Comparison of ENCODE assay signal across 9 cellular contexts in genomic region chr7:118352854-118353453, GRCh38.
DNase-seq lines count a peak whose midpoint lies in the region; ATAC-seq, FAIRE-seq and TF ChIP-seq lines count a peak whose summit lies in the region.
"Had no signal": no experiment of that assay in that cellular context is flagged by ENCODE, and none has a peak within 500 bp of the region (broad histone marks: within the 10 kb centered on the region; RNA-seq: fewer than 3 reads in every experiment).

No MANE protein-coding gene starts in this region.

- H3K27ac ChIP-seq in 22Rv1 (no peak overlapping the region), colonic mucosa (no peak overlapping the region), aorta (ENCODE audit: low read depth in 1 of 2, low read length in 2 of 2) (no peak overlapping the region)

- 69 to 70% methylated on average over 3 of the region's 3 CpGs for WGBS in aorta, 2 donors

- H3K9me3 ChIP-seq in colonic mucosa (no peaks in the 10 kb centered on the region), aorta (ENCODE audit: control insufficient read depth, low read length) (no peaks in the 10 kb centered on the region)

- H3K9ac ChIP-seq in colonic mucosa (ENCODE audit: low read depth in 2 of 2, low read length in 2 of 2), result no peak overlapping the region

- H3K36me3 ChIP-seq in colonic mucosa, result no peaks in the 10 kb centered on the region
- H3K36me3 ChIP-seq in aorta (ENCODE audit: control insufficient read depth in 1 of 2, insufficient read depth in 2 of 2, low read length in 1 of 2), result no peaks in the 10 kb centered on the region

- H3K4me1 ChIP-seq in colonic mucosa, result no peaks in the 10 kb centered on the region
- no peaks in the 10 kb centered on the region for H3K4me1 ChIP-seq in aorta (ENCODE audit: control insufficient read depth in 1 of 2, insufficient read depth in 2 of 2, low read length in 2 of 2)

- peak; percentile 77 for TF ChIP-seq CTCF in 22Rv1 (IDR thresholded peaks at IDR 0.05)
- TF ChIP-seq CTCF in colonic mucosa (IDR thresholded peaks at IDR 0.05), result peak; percentile 23

- DNase-seq in H54 (ENCODE audit: insufficient read length, low spot score) (no peak), NCI-H526 treated with DMSO at 0.1 percent for 48 hours (lab: John Stamatoyannopoulos, UW) (peak; percentile 60), colonic mucosa (no peak), aorta (no peak), HCEC 1CT (no peak)
- no peak for DNase-seq in stimulated activated CD4-positive, alpha-beta T cell treated with anti-CD3 and anti-CD28 coated beads, Interleukin-4, amount 100 ng/mL, for 24 hours
- DNase-seq: CD4-positive, CD25-positive, alpha-beta regulatory T cell had no signal

- H3K4me3 ChIP-seq in colonic mucosa (no peak overlapping the region), aorta (ENCODE audit: low read length in 2 of 2) (no peak overlapping the region)

- intact Hi-C loops in colonic mucosa (cut with DNase I) (no loop called here), aorta (cut with DNase I) (no loop called here)

- peak; percentile 38 for FAIRE-seq in H54 (lab: Jason Lieb, UNC)

- ATAC-seq in aorta (ENCODE audit: low FRiP score) (no peak), GM19455 (IDR thresholded peaks at IDR 0.05; ENCODE audit: unreplicated experiment) (no peak)

- TF ChIP-seq POLR2A in H54 (IDR thresholded peaks at IDR 0.05; ENCODE audit: low read depth, low read length), result no peak

- H3K27me3 ChIP-seq in colonic mucosa (no peaks in the 10 kb centered on the region), aorta (ENCODE audit: control insufficient read depth in 1 of 2, insufficient read depth in 2 of 2, low read length in 1 of 2) (no peaks in the 10 kb centered on the region)
